In genomic region chr2:239326831-239327535, GRCh38 we compare ENCODE assay signal across 1 cellular context.
TF ChIP-seq lines count a peak whose summit lies in the region.

No MANE protein-coding gene starts in this region.

TF ChIP-seq in GM12878, 131 proteins besides CTCF, POLR2A, EP300 and RAD21 (continued from another document):
- TF ChIP-seq SKIL (IDR thresholded peaks at IDR 0.05; ENCODE audit: low read depth, poor library complexity, severe bottlenecking) (no peak), TCF3 (IDR thresholded peaks at IDR 0.05; ENCODE audit: borderline replicate concordance, insufficient read depth, low read depth, low read length) (peak; percentile 66), TCF7 (IDR thresholded peaks at IDR 0.05; ENCODE audit: borderline replicate concordance) (peak; percentile 80), CUX1 (IDR thresholded peaks at IDR 0.05; ENCODE audit: insufficient replicate concordance, low read depth, low read length) (no peak), ASH2L (IDR thresholded peaks at IDR 0.05; ENCODE audit: borderline replicate concordance, low read depth) (no peak), IKZF1 (conservative IDR thresholded peaks at IDR 0.05) (peak; percentile 38; the same call in 1 of the 2 replicates), NRF1 (conservative IDR thresholded peaks at IDR 0.05; ENCODE audit: low read depth, low read length) (no peak), SIN3A (IDR thresholded peaks at IDR 0.05; ENCODE audit: low read depth, low read length) (no peak), POLR2AphosphoS2 (IDR thresholded peaks at IDR 0.05; ENCODE audit: low read depth, low read length) (no peak), PKNOX1 (IDR thresholded peaks at IDR 0.05) (no peak), ZBED1 (IDR thresholded peaks at IDR 0.05; ENCODE audit: borderline replicate concordance) (0 out of 2 replicates have a peak, but pooled peaks have one; percentile 32), IKZF2 (IDR thresholded peaks at IDR 0.05) (peak in 1 of 2 experiments; percentile 62; a peak in 3 of 4 replicates)
